9 cellular contexts compared by ENCODE assay signal in the genomic region with DNA sequence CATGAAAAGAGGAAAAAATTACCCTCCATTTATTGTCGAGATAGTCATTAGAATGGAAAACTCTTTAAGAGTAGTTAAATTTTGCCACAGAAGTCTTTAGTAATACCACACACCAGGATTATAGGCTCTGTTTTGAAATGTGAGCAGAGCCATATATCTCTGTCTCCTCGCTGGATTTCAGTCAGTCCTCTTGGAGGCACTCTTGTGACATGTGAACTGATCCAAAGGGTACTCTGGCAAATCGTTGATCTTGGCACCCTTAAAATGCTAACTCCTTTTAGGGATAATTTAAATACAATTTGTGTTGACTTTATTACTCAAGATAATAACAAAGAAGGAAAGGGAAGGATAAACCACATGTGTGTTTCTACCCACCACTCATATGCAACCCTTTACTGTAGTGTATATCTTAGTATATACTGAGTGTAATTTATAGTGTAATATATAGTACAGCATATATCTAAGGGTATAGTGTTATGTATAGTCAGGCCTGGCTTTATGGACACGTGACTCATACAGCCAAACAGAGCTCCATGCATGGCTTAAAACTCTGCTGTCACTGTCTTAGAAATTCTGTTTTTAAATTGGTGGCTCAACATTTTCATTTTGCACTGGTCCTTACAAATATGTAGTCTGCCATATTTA. TPM values are rescaled to one million over a fixed set of nuclear protein-coding genes. Genes with fewer than 3 reads are reported as not detected.
A peak's percentile ranks its signal among the peaks of the same experiment; 100 is the strongest.
DNase-seq lines count a peak whose midpoint lies in the region; ATAC-seq and TF ChIP-seq lines count a peak whose summit lies in the region.
"Had no signal": no experiment of that assay in that cellular context is flagged by ENCODE, and none has a peak within 500 bp of the region (broad histone marks: within the 10 kb centered on the region; RNA-seq: fewer than 3 reads in every experiment).

No MANE protein-coding gene starts in this region.

- H4K20me1 ChIP-seq in PC-3 (ENCODE audit: low read length): no peaks in the 10 kb centered on the region

- H3K4me1 ChIP-seq in PC-3 (ENCODE audit: insufficient read depth, low read length): peaks cover 11% of the 10 kb centered on the region

- POLR2A ChIA-PET in PC-3 (lab: Charles Lee; ENCODE audit: unreplicated experiment): interaction anchor here (0.6 kb wide), 1 partner anchor 727 kb away, joined by 3 read pairs; no protein-coding TSS in a partner anchor

- CTCF ChIA-PET in PC-3 (lab: Charles Lee): interaction anchor here (0.5 to 0.6 kb wide), 4 partner anchors 39 to 1464 kb away, joined by 3 to 5 read pairs (median 3); no protein-coding TSS in a partner anchor

- DNase-seq in DMS53 (lab: John Stamatoyannopoulos, UW) (peak; percentile 42), DMS53 treated with DMSO at 0.1 percent for 48 hours (lab: John Stamatoyannopoulos, UW; ENCODE audit: unreplicated experiment) (no peak), PC-3 (peak; percentile 85), fibroblast of pulmonary artery (ENCODE audit: low read depth) (peak; percentile 34), retinal pigment epithelial cell (ENCODE audit: low read depth) (no peak), NCI-H187 treated with DMSO at 0.1 percent for 48 hours (lab: John Stamatoyannopoulos, UW) (no peak), posterior cingulate gyrus (no peak)
- no peak for DNase-seq in activated naive CD4-positive, alpha-beta T cell treated with Interleukin-2 at 50 U/mL for 16 hours

- no TSS peak for BruUV-seq in PC-3 (replicated peaks; lab: Mats Ljungman, UMichigan)

- no peaks in the 10 kb centered on the region for H3K9me2 ChIP-seq in PC-3 (replicated peaks; ENCODE audit: low read length)

- no peak overlapping the region for H3K9ac ChIP-seq in PC-3 (ENCODE audit: low read length)

- H3F3A ChIP-seq in PC-3 (ENCODE audit: low read length, unreplicated experiment): no peaks in the 10 kb centered on the region

- H2AFZ ChIP-seq in PC-3 (ENCODE audit: low read length): no peak overlapping the region

- no peaks in the 10 kb centered on the region for H3K27me3 ChIP-seq in PC-3 (ENCODE audit: low read length)

- no peaks in the 10 kb centered on the region for H3K79me2 ChIP-seq in PC-3 (ENCODE audit: low read length)

- no peak overlapping the region for H3K27ac ChIP-seq in PC-3 (ENCODE audit: low read length)
- H3K27ac ChIP-seq: HL-60 had no signal

- intact Hi-C loops in PC-3 (cut with micrococcal nuclease) (loop anchor here (1.0 to 5.0 kb wide), 7 partner anchors 65 to 845 kb away; no protein-coding TSS in a partner anchor), posterior cingulate gyrus (cut with DNase I) (no loop called here)

- TF ChIP-seq CTCF in PC-3 (conservative IDR thresholded peaks at IDR 0.05; ENCODE audit: low read depth, low read length): peak; percentile 90
- TF ChIP-seq CTCF in fibroblast of pulmonary artery (IDR thresholded peaks at IDR 0.05; ENCODE audit: low read length, missing control alignments): peak; percentile 16
- peak; percentile 25 for TF ChIP-seq CTCF in retinal pigment epithelial cell (conservative IDR thresholded peaks at IDR 0.05; ENCODE audit: low read depth, low read length)

- H3K36me3 ChIP-seq in PC-3 (ENCODE audit: low read depth, low read length): no peaks in the 10 kb centered on the region

- ATAC-seq in PC-3: peak; percentile 98

- H3K4me3 ChIP-seq in PC-3 (ENCODE audit: low read length) (no peak overlapping the region), fibroblast of pulmonary artery (replicated peaks; ENCODE audit: low read depth, low read length) (no peak overlapping the region), retinal pigment epithelial cell (ENCODE audit: low read length) (no peak overlapping the region)

- H3K4me2 ChIP-seq in PC-3 (ENCODE audit: low read length): 0 out of 2 replicates have a peak overlapping the region, but pooled peaks have one; percentile 13

- no peaks in the 10 kb centered on the region for H3K9me3 ChIP-seq in PC-3 (ENCODE audit: low read length)

RNA-seq across cellular contexts. Expression of a gene that starts 12.3 kb away (rescaled TPM):
- total RNA-seq in PC-3 (2014; rRNA removed): 31.5 and 33.7 TPM in 2 replicates

Comparison
In these comparisons a context has a peak if more than half of its experiments do, and no peak if none do; other contexts are left out.
1. DNase-seq: peak in DMS53 (single experiment), PC-3 (single experiment) and fibroblast of pulmonary artery (single experiment); none in DMS53 treated with DMSO at 0.1 percent for 48 hours (single experiment), retinal pigment epithelial cell (single experiment), NCI-H187 treated with DMSO at 0.1 percent for 48 hours (single experiment), activated naive CD4-positive, alpha-beta T cell treated with Interleukin-2 at 50 U/mL for 16 hours (single experiment) and posterior cingulate gyrus (0 of 10).
2. CTCF ChIP-seq: peak in every context shown above with its lines; median percentile 90 in PC-3; 25 in retinal pigment epithelial cell; 16 in fibroblast of pulmonary artery.